1 cellular context compared by ENCODE assay signal in genomic region chr2:29309090-29310054, GRCh38.
A peak's percentile ranks its signal among the peaks of the same experiment; 100 is the strongest.
TF ChIP-seq lines count a peak whose summit lies in the region.

No MANE protein-coding gene starts in this region.

TF ChIP-seq in HepG2, 621 proteins besides CTCF, POLR2A, EP300 and RAD21 (continued from another document):
- TF ChIP-seq MLXIP (CRISPR knock-in tag; IDR thresholded peaks at IDR 0.05; ENCODE audit: borderline replicate concordance) (no peak), CEBPG (CRISPR knock-in tag; IDR thresholded peaks at IDR 0.05) (peak; percentile 33; the same call in 1 of the 2 replicates), HMG20B (CRISPR knock-in tag; conservative IDR thresholded peaks at IDR 0.05) (no peak), XRCC5 (optimal IDR thresholded peaks at IDR 0.05; ENCODE audit: low read length) (peak; percentile 59), SMC3 (IDR thresholded peaks at IDR 0.05; ENCODE audit: low read length) (peak; percentile 37), HOXA7 (CRISPR knock-in tag; IDR thresholded peaks at IDR 0.05) (no peak), SP4 (CRISPR knock-in tag; IDR thresholded peaks at IDR 0.05) (no peak), ZNF777 (CRISPR knock-in tag; IDR thresholded peaks at IDR 0.05) (no peak), SRF (IDR thresholded peaks at IDR 0.05; ENCODE audit: low read depth, low read length) (peak; percentile 93), ETS1 (CRISPR knock-in tag; IDR thresholded peaks at IDR 0.05) (no peak), THAP7 (CRISPR knock-in tag; IDR thresholded peaks at IDR 0.05) (no peak), AGO2 (optimal IDR thresholded peaks at IDR 0.05; ENCODE audit: low read depth, low read length) (no peak), ATF1 (CRISPR knock-in tag; IDR thresholded peaks at IDR 0.05) (no peak), HCFC1 (IDR thresholded peaks at IDR 0.05; ENCODE audit: low read depth, low read length) (no peak), FOXK1 (CRISPR knock-in tag; IDR thresholded peaks at IDR 0.05; ENCODE audit: borderline replicate concordance, low read depth) (no peak), ZNF770 (CRISPR knock-in tag; IDR thresholded peaks at IDR 0.05) (no peak), ISX (CRISPR knock-in tag; conservative IDR thresholded peaks at IDR 0.05) (no peak), MTA3 (CRISPR knock-in tag; IDR thresholded peaks at IDR 0.05) (no peak), TCF7L2 (IDR thresholded peaks at IDR 0.05; ENCODE audit: low read depth, low read length) (no peak), AFF4 (CRISPR knock-in tag; IDR thresholded peaks at IDR 0.05) (no peak), NFE2L2 (IDR thresholded peaks at IDR 0.05; ENCODE audit: low read length) (no peak), ZNF234 (CRISPR knock-in tag; conservative IDR thresholded peaks at IDR 0.05) (no peak), CHD4 (IDR thresholded peaks at IDR 0.05; ENCODE audit: borderline replicate concordance, low read length) (no peak), STAG1 (CRISPR knock-in tag; IDR thresholded peaks at IDR 0.05) (peak; percentile 52), ZNF205 (CRISPR knock-in tag; IDR thresholded peaks at IDR 0.05) (no peak), CBX1 (IDR thresholded peaks at IDR 0.05; ENCODE audit: low read depth) (no peak), ZSCAN20 (CRISPR knock-in tag; IDR thresholded peaks at IDR 0.05; ENCODE audit: borderline replicate concordance) (no peak)
TF ChIP-seq in HepG2: peak in this region for 7.
